Comparison of ENCODE assay signal across 2 cellular contexts in genomic region chr20:53925651-53926401, GRCh38.
TF ChIP-seq lines count a peak whose summit lies in the region.

No MANE protein-coding gene starts in this region.

TF ChIP-seq in SK-N-SH, 30 proteins besides CTCF, POLR2A, EP300 and RAD21 (continued from another document):
- TF ChIP-seq MAX (IDR thresholded peaks at IDR 0.05; ENCODE audit: low read depth): no peak
- TF ChIP-seq RFX5 (IDR thresholded peaks at IDR 0.05; ENCODE audit: low read length): no peak
- TF ChIP-seq IRF3 (IDR thresholded peaks at IDR 0.05; ENCODE audit: low read depth, low read length): no peak
- TF ChIP-seq YY1 (IDR thresholded peaks at IDR 0.05; ENCODE audit: low read depth): no peak
- TF ChIP-seq SIN3A (IDR thresholded peaks at IDR 0.05; ENCODE audit: borderline replicate concordance, low read depth, low read length): no peak
- no peak for TF ChIP-seq ZBTB33 (IDR thresholded peaks at IDR 0.05; ENCODE audit: borderline replicate concordance, low read depth)
- no peak for TF ChIP-seq RCOR1 (IDR thresholded peaks at IDR 0.05; ENCODE audit: low read length)
TF ChIP-seq in SK-N-SH: peak in this region for 0.

TF ChIP-seq in SK-N-SH treated with all-trans-retinoic acid at 6 μM for 48 hours, 23 proteins besides CTCF, POLR2A, EP300 and RAD21 (continued from another document):
- no peak for TF ChIP-seq POU6F1 (CRISPR knock-in tag; IDR thresholded peaks at IDR 0.05; ENCODE audit: borderline replicate concordance, low read depth)
- no peak for TF ChIP-seq TCF4 (CRISPR knock-in tag; IDR thresholded peaks at IDR 0.05; ENCODE audit: borderline replicate concordance)
- no peak for TF ChIP-seq ZNF8 (CRISPR knock-in tag; IDR thresholded peaks at IDR 0.05)
- no peak for TF ChIP-seq TOX (CRISPR knock-in tag; IDR thresholded peaks at IDR 0.05; ENCODE audit: borderline replicate concordance)
